Comparison of ENCODE assay signal across 16 cellular contexts in the genomic region with DNA sequence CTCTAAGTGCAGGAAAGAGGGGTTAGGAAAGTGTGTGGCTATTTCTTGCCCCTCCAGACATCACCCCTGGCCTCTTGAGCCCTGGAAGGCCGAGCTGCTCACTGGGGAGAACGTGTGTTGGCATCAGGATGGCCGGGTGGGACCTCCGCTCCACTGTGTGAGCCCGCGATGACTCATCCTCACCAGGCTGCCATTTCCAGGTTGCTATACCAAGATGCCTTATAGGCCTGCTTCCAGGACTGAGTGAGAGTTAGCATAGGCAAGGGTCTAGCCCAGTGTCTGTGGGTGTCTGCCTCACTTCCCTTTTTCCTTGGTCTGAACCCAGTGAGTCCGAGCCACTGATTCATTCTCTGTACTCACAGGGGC.
DNase-seq lines count a peak whose midpoint lies in the region; ATAC-seq and TF ChIP-seq lines count a peak whose summit lies in the region.
"Had no signal": no experiment of that assay in that cellular context is flagged by ENCODE, and none has a peak within 500 bp of the region (broad histone marks: within the 10 kb centered on the region; RNA-seq: fewer than 3 reads in every experiment).

No MANE protein-coding gene starts in this region.

- ATAC-seq in omental fat pad (ENCODE audit: low FRiP score) (peak; percentile 46), WTC11 (no peak)
- ATAC-seq: body of pancreas had no signal

- H3K36me3 Mint-ChIP-seq in WTC11, result no peaks in the 10 kb centered on the region
- H3K36me3 Mint-ChIP-seq: CD4-positive, alpha-beta memory T cell had no signal

- DNase-seq in GM03348 (ENCODE audit: low spot score) (peak; percentile 35), MV-4-11 (lab: John Stamatoyannopoulos, UW) (peak; percentile 77), dermis blood vessel endothelial cell (peak; percentile 46), omental fat pad (ENCODE audit: low spot score) (peak; percentile 23), A673 (ENCODE audit: low spot score) (no peak), WTC11 (ENCODE audit: low spot score) (no peak), HuH-7.5 (ENCODE audit: low spot score) (no peak), NCI-H1694 (lab: John Stamatoyannopoulos, UW) (no peak)
- DNase-seq: activated T-cell treated with anti-CD3 and anti-CD28 coated beads, Interleukin-2, amount 50 U/mL, for 24 hours; body of pancreas; CD4-positive, alpha-beta memory T cell; midbrain; NCI-H1105 treated with DMSO at 0.1 percent for 48 hours; NCI-H524; SJCRH30 had no signal

- no peak overlapping the region for H3K27ac ChIP-seq in A673 (ENCODE audit: low read depth, low read length, poor library complexity, severe bottlenecking)
- H3K27ac ChIP-seq: body of pancreas, HL-60, SJCRH30 had no signal

- H3K9me3 Mint-ChIP-seq in WTC11, result peaks cover 5% of the 10 kb centered on the region; the same call in 1 of the 2 replicates
- H3K9me3 Mint-ChIP-seq: activated T-cell treated with anti-CD3 and anti-CD28 coated beads, Interleukin-2, amount 50 U/mL, for 24 hours; CD4-positive, alpha-beta memory T cell had no signal

- H3K4me1 Mint-ChIP-seq in WTC11, result no peaks in the 10 kb centered on the region
- H3K4me1 Mint-ChIP-seq: CD4-positive, alpha-beta memory T cell had no signal

- no peak overlapping the region for H3K27ac Mint-ChIP-seq in WTC11
- H3K27ac Mint-ChIP-seq: activated T-cell treated with anti-CD3 and anti-CD28 coated beads, Interleukin-2, amount 50 U/mL, for 24 hours; CD4-positive, alpha-beta memory T cell had no signal

- no peaks in the 10 kb centered on the region for H3K27me3 ChIP-seq in A673 (replicated peaks; ENCODE audit: insufficient read depth, low read depth, low read length, poor library complexity)
- H3K27me3 ChIP-seq: body of pancreas, SJCRH30 had no signal

- CTCF ChIA-PET in A673 (lab: Charles Lee) (no interaction called here), WTC11 (lab: Charles Lee) (interaction anchor here (1.4 to 1.9 kb wide), 3 partner anchors 41 to 57 kb away, joined by 3 to 11 read pairs (median 4); no protein-coding TSS in a partner anchor)

- peaks cover 8% of the 10 kb centered on the region for H3K4me1 ChIP-seq in A673 (ENCODE audit: insufficient read depth, low read length, poor library complexity, severe bottlenecking)
- H3K4me1 ChIP-seq: body of pancreas, SJCRH30 had no signal

- POLR2A ChIA-PET in A673 (lab: Charles Lee; ENCODE audit: low non-redundant PET) (interaction anchor here (0.6 kb wide), 1 partner anchor 17 kb away, joined by 3 read pairs; no protein-coding TSS in a partner anchor), WTC11 (lab: Charles Lee) (no interaction called here)

- H3K4me3 ChIP-seq in A673 (ENCODE audit: low read depth, low read length, poor library complexity, severe bottlenecking), result no peak overlapping the region
- H3K4me3 ChIP-seq: body of pancreas, SJCRH30 had no signal

- no peak overlapping the region for H3K4me3 Mint-ChIP-seq in WTC11
- H3K4me3 Mint-ChIP-seq: activated T-cell treated with anti-CD3 and anti-CD28 coated beads, Interleukin-2, amount 50 U/mL, for 24 hours; CD4-positive, alpha-beta memory T cell had no signal

- no peak for TF ChIP-seq CTCF in omental fat pad (IDR thresholded peaks at IDR 0.05)
- TF ChIP-seq CTCF in A673 (conservative IDR thresholded peaks at IDR 0.05; ENCODE audit: low read depth, low read length), result no peak
- no peak for TF ChIP-seq CTCF in WTC11 (IDR thresholded peaks at IDR 0.05)

- H3K9me3 ChIP-seq in A673 (ENCODE audit: low read depth, low read length, poor library complexity, severe bottlenecking), result peaks cover 3% of the 10 kb centered on the region
- H3K9me3 ChIP-seq: body of pancreas, SJCRH30 had no signal

- intact Hi-C loops in A673 (cut with micrococcal nuclease; ENCODE audit: unreplicated experiment), result no loop called here

- H3K27me3 Mint-ChIP-seq in WTC11 (ENCODE audit: low read depth), result no peaks in the 10 kb centered on the region

- BruUV-seq in A673 (replicated peaks; lab: Mats Ljungman, UMichigan), result no TSS peak

- H3K36me3 ChIP-seq in A673 (ENCODE audit: insufficient read depth, low read length, poor library complexity, severe bottlenecking), result no peaks in the 10 kb centered on the region
- H3K36me3 ChIP-seq: SJCRH30 had no signal

TF ChIP-seq in WTC11, 78 proteins besides CTCF, POLR2A, EP300 and RAD21:
- no peak for TF ChIP-seq ZNF232 (CRISPR knock-in tag; IDR thresholded peaks at IDR 0.05)
- TF ChIP-seq TEAD1 (CRISPR knock-in tag; IDR thresholded peaks at IDR 0.05), result no peak
- TF ChIP-seq USF1 (CRISPR knock-in tag; IDR thresholded peaks at IDR 0.05), result no peak
TF ChIP-seq in WTC11: peak in this region for 0.

Comparison
In these comparisons a context has a peak if more than half of its experiments do, and no peak if none do; other contexts are left out.
1. DNase-seq: peak in GM03348 (single experiment), MV-4-11 (single experiment), dermis blood vessel endothelial cell (single experiment) and omental fat pad (single experiment); none in A673 (single experiment), WTC11 (single experiment), HuH-7.5 (single experiment) and NCI-H1694 (single experiment).